Comparison of ENCODE assay signal across 34 cellular contexts in genomic region chr10:9657530-9657929, GRCh38.
DNase-seq lines count a peak whose midpoint lies in the region; ATAC-seq, FAIRE-seq and TF ChIP-seq lines count a peak whose summit lies in the region.
"Had no signal": no experiment of that assay in that cellular context is flagged by ENCODE, and none has a peak within 500 bp of the region (broad histone marks: within the 10 kb centered on the region; RNA-seq: fewer than 3 reads in every experiment).

No MANE protein-coding gene starts in this region.

- no peak overlapping the region for H2BK120ac ChIP-seq in IMR-90 (ENCODE audit: low read depth, low read length)

- BruUV-seq in IMR-90 (replicated peaks; lab: Mats Ljungman, UMichigan): no TSS peak

- no peak overlapping the region for H2BK20ac ChIP-seq in IMR-90 (ENCODE audit: low read depth, low read length)

- H3K9ac ChIP-seq in IMR-90 (ENCODE audit: low read depth, low read length): no peak overlapping the region
- H3K9ac ChIP-seq in smooth muscle cell (ENCODE audit: low read depth): no peak overlapping the region
- H3K9ac ChIP-seq: BLaER1; BLaER1 treated with 17β-estradiol and CSF1 and Interleukin-3, amounts not matched to agents 10 nM and 100 nM had no signal

- no peak for TF ChIP-seq CTCF in cardiac muscle cell (IDR thresholded peaks at IDR 0.05; ENCODE audit: low read depth, low read length)
- no peak for TF ChIP-seq CTCF in IMR-90 (conservative IDR thresholded peaks at IDR 0.05; ENCODE audit: low read depth, low read length)
- TF ChIP-seq CTCF in smooth muscle cell (IDR thresholded peaks at IDR 0.05; ENCODE audit: borderline replicate concordance, insufficient read depth, poor library complexity, severe bottlenecking): no peak
- no peak for TF ChIP-seq CTCF in CD14-positive monocyte (IDR thresholded peaks at IDR 0.05)

- H3K36me3 Mint-ChIP-seq in CD14-positive monocyte: no peaks in the 10 kb centered on the region
- H3K36me3 Mint-ChIP-seq: CD4-positive, alpha-beta memory T cell; CD4-positive, CD25-positive, alpha-beta regulatory T cell; CD8-positive, alpha-beta memory T cell; CD8-positive, alpha-beta T cell had no signal

- H3K4ac ChIP-seq in IMR-90 (ENCODE audit: low read depth, low read length): no peak overlapping the region

- no peak overlapping the region for H3K23ac ChIP-seq in IMR-90 (ENCODE audit: low read depth, low read length)

- no peak for FAIRE-seq in urothelium cell line (lab: Jason Lieb, UNC)
- FAIRE-seq: A204.1, A549, D721Med had no signal

- H3K27me3 ChIP-seq in cardiac muscle cell (no peaks in the 10 kb centered on the region), IMR-90 (ENCODE audit: control insufficient read depth, insufficient read depth, low read length) (no peaks in the 10 kb centered on the region), smooth muscle cell (ENCODE audit: low read depth) (no peaks in the 10 kb centered on the region)
- H3K27me3 ChIP-seq: BE2C; BLaER1; BLaER1 treated with 17β-estradiol and CSF1 and Interleukin-3, amounts not matched to agents 10 nM and 100 nM had no signal

- no peak overlapping the region for H4K8ac ChIP-seq in IMR-90 (ENCODE audit: low read depth in 2 of 2, low read length in 2 of 2)

- DNase-seq in cardiac muscle cell (ENCODE audit: low read depth in 1 of 2, low spot score in 1 of 2) (peak in 1 of 2 donors; percentile 44), Right ventricle myocardium superior (no peak), IMR-90 (peak; percentile 15), smooth muscle cell (lab: John Stamatoyannopoulos, UW; ENCODE audit: unreplicated experiment) (no peak), CD14-positive monocyte (ENCODE audit: low spot score) (no peak), urothelium cell line (ENCODE audit: low spot score) (no peak)
- DNase-seq: 8988T; ACHN; AML-193; BE2C; C1 segment of cervical spinal cord; Caco-2; Calu3; CD4-positive, alpha-beta memory T cell; CD4-positive, alpha-beta T cell; CD4-positive, CD25-positive, alpha-beta regulatory T cell; CD8-positive, alpha-beta memory T cell; CD8-positive, alpha-beta T cell; COR-L47; DMS 273 treated with DMSO at 0.1 percent for 48 hours; DMS153; DMS53; DMS79; DMS79 treated with DMSO at 0.1 percent for 48 hours; DND-41; EL had no signal

- ATAC-seq in Right ventricle myocardium superior (ENCODE audit: poor library complexity) (no peak), IMR-90 (ENCODE audit: low read depth) (peak; percentile 64)
- ATAC-seq: A549; CD8-positive, alpha-beta T cell had no signal

- no peaks in the 10 kb centered on the region for H3K4me1 Mint-ChIP-seq in CD14-positive monocyte
- H3K4me1 Mint-ChIP-seq: B cell; CD4-positive, alpha-beta memory T cell; CD4-positive, CD25-positive, alpha-beta regulatory T cell; CD8-positive, alpha-beta memory T cell had no signal

- no CpG with 5 or more reads among the region's 2 CpGs for WGBS in IMR-90 (ENCODE audit: extremely low coverage in 2 of 2, insufficient read length in 1 of 2), 2 experiments
- 76% methylated on average over 2 of the region's 2 CpGs for WGBS in smooth muscle cell (ENCODE audit: low lambda C conversion rate)

- peak overlapping the region; percentile 51 for H3K18ac ChIP-seq in IMR-90 (ENCODE audit: low read depth, low read length)

- no peaks in the 10 kb centered on the region for H3K79me2 ChIP-seq in smooth muscle cell (ENCODE audit: low read depth)

- peak overlapping the region; percentile 63; the same call in 1 of the 2 replicates for H3K4me2 ChIP-seq in IMR-90 (ENCODE audit: low read depth, low read length)
- H3K4me2 ChIP-seq in smooth muscle cell: no peak overlapping the region
- H3K4me2 ChIP-seq: A549; BLaER1; BLaER1 treated with 17β-estradiol and CSF1 and Interleukin-3, amounts not matched to agents 10 nM and 100 nM had no signal

- peak overlapping the region; percentile 75 for H3K27ac ChIP-seq in cardiac muscle cell
- no peak overlapping the region for H3K27ac ChIP-seq in IMR-90 (ENCODE audit: insufficient read depth, low read length)
- H3K27ac ChIP-seq in smooth muscle cell (ENCODE audit: low read depth): no peak overlapping the region
- H3K27ac ChIP-seq: 22Rv1; A549; BLaER1; BLaER1 treated with 17β-estradiol and CSF1 and Interleukin-3, amounts not matched to agents 10 nM and 100 nM; C4-2B had no signal

- no peak overlapping the region for H4K5ac ChIP-seq in IMR-90 (ENCODE audit: low read depth, low read length)

- H3K27ac Mint-ChIP-seq in CD14-positive monocyte: no peak overlapping the region
- H3K27ac Mint-ChIP-seq: B cell; CD4-positive, alpha-beta memory T cell; CD4-positive, alpha-beta T cell; CD4-positive, CD25-positive, alpha-beta regulatory T cell; CD8-positive, alpha-beta memory T cell; CD8-positive, alpha-beta T cell had no signal

- no peaks in the 10 kb centered on the region for H3K27me3 Mint-ChIP-seq in CD14-positive monocyte (ENCODE audit: low read depth in 3 of 3)
- H3K27me3 Mint-ChIP-seq: B cell; CD4-positive, alpha-beta memory T cell; CD4-positive, CD25-positive, alpha-beta regulatory T cell; CD8-positive, alpha-beta memory T cell had no signal

- H3K4me3 Mint-ChIP-seq in CD14-positive monocyte: no peak overlapping the region
- H3K4me3 Mint-ChIP-seq: B cell; CD4-positive, alpha-beta memory T cell; CD4-positive, alpha-beta T cell; CD4-positive, CD25-positive, alpha-beta regulatory T cell; CD8-positive, alpha-beta memory T cell; CD8-positive, alpha-beta T cell had no signal

- H3K4me3 ChIP-seq in cardiac muscle cell (no peak overlapping the region), IMR-90 (ENCODE audit: insufficient read depth, low read depth, low read length) (no peak overlapping the region), smooth muscle cell (no peak overlapping the region)
- H3K4me3 ChIP-seq: A549; BLaER1; BLaER1 treated with 17β-estradiol and CSF1 and Interleukin-3, amounts not matched to agents 10 nM and 100 nM had no signal

- dilution Hi-C loops in IMR-90 (cut with HindIII; ENCODE audit: low sequenced_read_pairs, unreplicated experiment): no loop called here

- H3K9me3 ChIP-seq in cardiac muscle cell (ENCODE audit: low read depth) (no peaks in the 10 kb centered on the region), IMR-90 (ENCODE audit: control insufficient read depth, insufficient read depth, low read length) (no peaks in the 10 kb centered on the region), smooth muscle cell (replicated peaks; ENCODE audit: low read depth) (no peaks in the 10 kb centered on the region)
- H3K9me3 ChIP-seq: BE2C, Caco-2 had no signal

- H4K20me1 ChIP-seq in IMR-90 (ENCODE audit: insufficient read depth, low read length): no peaks in the 10 kb centered on the region
- no peaks in the 10 kb centered on the region for H4K20me1 ChIP-seq in smooth muscle cell (ENCODE audit: low read depth)
- H4K20me1 ChIP-seq: BLaER1; BLaER1 treated with 17β-estradiol and CSF1 and Interleukin-3, amounts not matched to agents 10 nM and 100 nM had no signal

- POLR2A ChIA-PET in IMR-90 (lab: Charles Lee; ENCODE audit: unreplicated experiment): no interaction called here

- H3F3A ChIP-seq in smooth muscle cell (ENCODE audit: low read depth): no peaks in the 10 kb centered on the region

- no peak overlapping the region for H2AK5ac ChIP-seq in IMR-90 (ENCODE audit: low read depth, low read length)

- TF ChIP-seq RAD21 in IMR-90 (IDR thresholded peaks at IDR 0.05; ENCODE audit: low read length): no peak

- no peak overlapping the region for H3K56ac ChIP-seq in IMR-90 (ENCODE audit: extremely low read depth, insufficient read depth, low read length)

- H4K91ac ChIP-seq in IMR-90 (ENCODE audit: insufficient read depth, low read depth, low read length): no peak overlapping the region

- TF ChIP-seq POLR2A in IMR-90 (IDR thresholded peaks at IDR 0.05; ENCODE audit: low read depth, low read length): no peak

- H3K79me1 ChIP-seq in IMR-90 (ENCODE audit: low read depth in 1 of 2, low read length in 2 of 2): no peaks in the 10 kb centered on the region

- H2AFZ ChIP-seq in IMR-90 (replicated peaks; ENCODE audit: low read length, poor library complexity): no peak overlapping the region
- peak overlapping the region; percentile 85 for H2AFZ ChIP-seq in smooth muscle cell (ENCODE audit: low read depth)

- peaks cover 0 to 14% (median 7%) of the 10 kb centered on the region in 7 donors for H3K9me3 Mint-ChIP-seq in CD14-positive monocyte
- H3K9me3 Mint-ChIP-seq: CD4-positive, alpha-beta T cell had no signal

- intact Hi-C loops in Right ventricle myocardium superior (cut with DNase I): no loop called here
- intact Hi-C loops in IMR-90 (cut with micrococcal nuclease): no loop called here
- intact Hi-C loops in CD14-positive monocyte (cut with micrococcal nuclease): no loop called here

- no peak overlapping the region for H3K14ac ChIP-seq in IMR-90 (replicated peaks; ENCODE audit: low read depth, low read length)

- H3K36me3 ChIP-seq in cardiac muscle cell (no peaks in the 10 kb centered on the region), IMR-90 (ENCODE audit: control insufficient read depth, insufficient read depth, low read length) (no peaks in the 10 kb centered on the region), smooth muscle cell (ENCODE audit: low read depth) (no peaks in the 10 kb centered on the region)
- H3K36me3 ChIP-seq: BE2C; BLaER1; BLaER1 treated with 17β-estradiol and CSF1 and Interleukin-3, amounts not matched to agents 10 nM and 100 nM had no signal

- H2BK15ac ChIP-seq in IMR-90 (ENCODE audit: low read depth, low read length): no peak overlapping the region

- CTCF ChIA-PET in IMR-90 (lab: Yijun Ruan, JAX): interaction anchor here (0.6 kb wide), 1 partner anchor 140 kb away, joined by 3 read pairs; no protein-coding TSS in a partner anchor

- H2AK9ac ChIP-seq in IMR-90 (replicated peaks; ENCODE audit: low read depth, low read length, poor library complexity): no peak overlapping the region

- no peaks in the 10 kb centered on the region for H3K9me1 ChIP-seq in IMR-90 (ENCODE audit: insufficient read depth, low read length)

- H2BK5ac ChIP-seq in IMR-90 (ENCODE audit: low read depth, low read length, poor library complexity, severe bottlenecking): no peak overlapping the region

- H3K4me1 ChIP-seq in cardiac muscle cell (ENCODE audit: low read depth) (peaks cover 21% of the 10 kb centered on the region), IMR-90 (ENCODE audit: control insufficient read depth, insufficient read depth, low read length) (no peaks in the 10 kb centered on the region; the same call in 1 of the 2 replicates), smooth muscle cell (ENCODE audit: low read depth) (no peaks in the 10 kb centered on the region)
- H3K4me1 ChIP-seq: A549; BE2C; BLaER1; BLaER1 treated with 17β-estradiol and CSF1 and Interleukin-3, amounts not matched to agents 10 nM and 100 nM; Caco-2 had no signal

- in situ Hi-C loops in IMR-90 (cut with MboI; ENCODE audit: low sequenced_read_pairs): no loop called here

TF ChIP-seq in IMR-90, 13 proteins besides CTCF, POLR2A, EP300 and RAD21 (continues in another document):
- TF ChIP-seq BHLHE40 (IDR thresholded peaks at IDR 0.05; ENCODE audit: low read depth, low read length) (no peak), SMC3 (IDR thresholded peaks at IDR 0.05; ENCODE audit: low read depth, low read length) (no peak)
